Comparison of ENCODE assay signal across 1 cellular context in the genomic region with DNA sequence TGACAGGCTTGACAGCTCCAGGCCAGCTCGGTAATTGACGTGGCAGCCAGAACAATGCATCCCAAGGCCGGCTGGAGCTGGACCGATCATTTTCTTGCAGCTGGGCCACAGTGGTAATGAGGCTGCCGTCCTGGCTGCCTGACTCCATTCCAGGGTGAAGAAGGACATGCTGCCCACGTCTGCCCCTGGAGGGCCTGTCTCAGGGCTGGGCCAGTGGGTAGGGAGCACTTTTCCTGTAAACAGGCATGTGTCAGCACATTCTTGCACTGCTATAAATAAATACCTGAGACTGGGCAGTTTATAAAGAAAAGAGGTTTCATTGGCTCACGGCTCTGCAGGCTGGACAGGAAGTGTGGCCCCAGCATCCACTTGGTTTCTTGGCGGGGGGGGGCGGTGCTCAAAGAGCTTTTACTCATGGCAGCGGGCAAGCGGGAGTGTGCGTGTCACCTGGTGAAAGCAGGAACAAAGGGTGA.
TF ChIP-seq lines count a peak whose summit lies in the region.

No MANE protein-coding gene starts in this region.

TF ChIP-seq in H1, 55 proteins besides CTCF, POLR2A, EP300 and RAD21:
- TF ChIP-seq EZH2 (IDR thresholded peaks at IDR 0.05; ENCODE audit: low read depth, low read length, severe bottlenecking) (no peak), SAP30 (IDR thresholded peaks at IDR 0.05; ENCODE audit: insufficient read depth, insufficient replicate concordance, low read length) (no peak), TEAD4 (IDR thresholded peaks at IDR 0.05; ENCODE audit: low read depth, low read length) (no peak), BACH1 (IDR thresholded peaks at IDR 0.05; ENCODE audit: low read length) (no peak), HDAC6 (IDR thresholded peaks at IDR 0.05; ENCODE audit: low read depth, low read length) (no peak), CBX8 (IDR thresholded peaks at IDR 0.05; ENCODE audit: borderline replicate concordance, low read depth, low read length) (no peak), SIN3A (conservative IDR thresholded peaks at IDR 0.05 in 1 of 2, IDR thresholded peaks at IDR 0.05 in 1 of 2; ENCODE audit: low read depth in 1 of 2, low read length in 2 of 2) (no peak), CREB1 (IDR thresholded peaks at IDR 0.05) (no peak), KDM4A (IDR thresholded peaks at IDR 0.05; ENCODE audit: low read depth, low read length, severe bottlenecking) (no peak), SRF (IDR thresholded peaks at IDR 0.05; ENCODE audit: low read depth, low read length) (no peak), YY1 (IDR thresholded peaks at IDR 0.05; ENCODE audit: low read depth, low read length) (no peak), SUZ12 (IDR thresholded peaks at IDR 0.05; ENCODE audit: low read length) (no peak), HDAC2 (IDR thresholded peaks at IDR 0.05; ENCODE audit: borderline replicate concordance in 1 of 2, low read depth in 2 of 2, low read length in 2 of 2) (no peak), RBBP5 (IDR thresholded peaks at IDR 0.05; ENCODE audit: borderline replicate concordance, low read depth, low read length) (no peak), TAF7 (optimal IDR thresholded peaks at IDR 0.05; ENCODE audit: borderline replicate concordance, low read depth, low read length) (no peak), TAF1 (IDR thresholded peaks at IDR 0.05; ENCODE audit: low read depth, low read length) (no peak), SP1 (IDR thresholded peaks at IDR 0.05; ENCODE audit: low read depth, low read length) (no peak), NRF1 (IDR thresholded peaks at IDR 0.05; ENCODE audit: low read depth, low read length) (no peak)
